Comparison of ENCODE assay signal across 1 cellular context in genomic region chr4:122603156-122603574, GRCh38.
TF ChIP-seq lines count a peak whose summit lies in the region.

No MANE protein-coding gene starts in this region.

TF ChIP-seq in H1, 55 proteins besides CTCF, POLR2A, EP300 and RAD21:
- TF ChIP-seq JUN (IDR thresholded peaks at IDR 0.05; ENCODE audit: low read depth, low read length) = no peak
- no peak for TF ChIP-seq TEAD4 (IDR thresholded peaks at IDR 0.05; ENCODE audit: low read depth, low read length)
- no peak for TF ChIP-seq FOSL1 (IDR thresholded peaks at IDR 0.05; ENCODE audit: insufficient read depth, low read depth, low read length)
- TF ChIP-seq CHD7 (IDR thresholded peaks at IDR 0.05; ENCODE audit: insufficient replicate concordance, low read length) = no peak
- TF ChIP-seq ATF3 (IDR thresholded peaks at IDR 0.05; ENCODE audit: insufficient read depth, low read depth, low read length) = no peak
